Comparison of ENCODE assay signal across 9 cellular contexts in genomic region chr1:178931843-178932551, GRCh38.
DNase-seq lines count a peak whose midpoint lies in the region; ATAC-seq and TF ChIP-seq lines count a peak whose summit lies in the region.
"Had no signal": no experiment of that assay in that cellular context is flagged by ENCODE, and none has a peak within 500 bp of the region (broad histone marks: within the 10 kb centered on the region; RNA-seq: fewer than 3 reads in every experiment).

No MANE protein-coding gene starts in this region.

- TF ChIP-seq CTCF in nephron (IDR thresholded peaks at IDR 0.05; ENCODE audit: unreplicated experiment in 3 of 3) (no peak), GM10248 (IDR thresholded peaks at IDR 0.05; ENCODE audit: control extremely low read depth, extremely low read depth, low read depth, missing control alignments) (no peak)

- H3K4me1 Mint-ChIP-seq in activated CD4-positive, alpha-beta T cell treated with anti-CD3 and anti-CD28 coated beads, Interleukin-2, amount 10 ng/mL, durations not matched to agents 24 days and 14 days, result no peaks in the 10 kb centered on the region
- peaks cover 79% of the 10 kb centered on the region for H3K4me1 Mint-ChIP-seq in nephron

- POLR2A ChIA-PET in GM10248 (lab: Yijun Ruan, JAX), result no interaction called here

- intact Hi-C loops in activated CD4-positive, alpha-beta T cell treated with anti-CD3 and anti-CD28 coated beads, Interleukin-2, amount 10 ng/mL, durations not matched to agents 24 days and 14 days (cut with micrococcal nuclease), result no loop called here

- H3K27ac Mint-ChIP-seq in activated CD4-positive, alpha-beta T cell treated with anti-CD3 and anti-CD28 coated beads, Interleukin-2, amount 10 ng/mL, durations not matched to agents 24 days and 14 days, result no peak overlapping the region
- peak overlapping the region; percentile 63 to 86 (median 84) for H3K27ac Mint-ChIP-seq in nephron

- H3K4me3 Mint-ChIP-seq in activated CD4-positive, alpha-beta T cell treated with anti-CD3 and anti-CD28 coated beads, Interleukin-2, amount 10 ng/mL, durations not matched to agents 24 days and 14 days, result no peak overlapping the region
- no peak overlapping the region for H3K4me3 Mint-ChIP-seq in nephron

- H3K36me3 Mint-ChIP-seq in activated CD4-positive, alpha-beta T cell treated with anti-CD3 and anti-CD28 coated beads, Interleukin-2, amount 10 ng/mL, durations not matched to agents 24 days and 14 days (ENCODE audit: low read depth), result no peaks in the 10 kb centered on the region
- no peaks in the 10 kb centered on the region for H3K36me3 Mint-ChIP-seq in nephron (ENCODE audit: low read depth)

- H3K27me3 Mint-ChIP-seq in activated CD4-positive, alpha-beta T cell treated with anti-CD3 and anti-CD28 coated beads, Interleukin-2, amount 10 ng/mL, durations not matched to agents 24 days and 14 days, result no peaks in the 10 kb centered on the region
- H3K27me3 Mint-ChIP-seq in nephron (ENCODE audit: low read depth), result no peaks in the 10 kb centered on the region

- peak; percentile 34 for DNase-seq in activated CD4-positive, alpha-beta T cell treated with anti-CD3 and anti-CD28 coated beads, Interleukin-2, amount 10 ng/mL, durations not matched to agents 24 days and 14 days
- no peak for DNase-seq in activated CD4-positive, alpha-beta T cell treated with anti-CD3 and anti-CD28 coated beads for 1 hour
- DNase-seq in fibroblast of peridontal ligament (ENCODE audit: extremely low read depth), result peak; percentile 78
- DNase-seq in ureter (ENCODE audit: low spot score), result peak; percentile 76
- DNase-seq in NCI-H2107 treated with DMSO at 0.1 percent for 48 hours (lab: John Stamatoyannopoulos, UW; ENCODE audit: unreplicated experiment), result no peak
- DNase-seq in GM10248 (ENCODE audit: extremely low spot score), result no peak
- DNase-seq: activated CD4-positive, CD25-positive, alpha-beta regulatory T cell treated with anti-CD3 and anti-CD28 coated beads, Interleukin-2, amount 50 U/mL, for 72 hours had no signal

- CTCF ChIA-PET in GM10248 (lab: Yijun Ruan, JAX), result interaction anchor here (1.4 to 1.5 kb wide), 2 partner anchors 8 to 71 kb away, joined by 5 to 6 read pairs; no protein-coding TSS in a partner anchor

- ATAC-seq in GM18519 (IDR thresholded peaks at IDR 0.05; ENCODE audit: low FRiP score, unreplicated experiment), result no peak

- no peaks in the 10 kb centered on the region for H3K9me3 Mint-ChIP-seq in activated CD4-positive, alpha-beta T cell treated with anti-CD3 and anti-CD28 coated beads, Interleukin-2, amount 10 ng/mL, durations not matched to agents 24 days and 14 days
- H3K9me3 Mint-ChIP-seq in nephron, result no peaks in the 10 kb centered on the region

Comparison
In these comparisons a context has a peak if more than half of its experiments do, and no peak if none do; other contexts are left out.
1. DNase-seq: peak in activated CD4-positive, alpha-beta T cell treated with anti-CD3 and anti-CD28 coated beads, Interleukin-2, amount 10 ng/mL, durations not matched to agents 24 days and 14 days (single experiment), fibroblast of peridontal ligament (single experiment) and ureter (single experiment); none in activated CD4-positive, alpha-beta T cell treated with anti-CD3 and anti-CD28 coated beads for 1 hour (single experiment), NCI-H2107 treated with DMSO at 0.1 percent for 48 hours (single experiment) and GM10248 (single experiment).